Comparison of ENCODE assay signal across 12 cellular contexts in the genomic region with DNA sequence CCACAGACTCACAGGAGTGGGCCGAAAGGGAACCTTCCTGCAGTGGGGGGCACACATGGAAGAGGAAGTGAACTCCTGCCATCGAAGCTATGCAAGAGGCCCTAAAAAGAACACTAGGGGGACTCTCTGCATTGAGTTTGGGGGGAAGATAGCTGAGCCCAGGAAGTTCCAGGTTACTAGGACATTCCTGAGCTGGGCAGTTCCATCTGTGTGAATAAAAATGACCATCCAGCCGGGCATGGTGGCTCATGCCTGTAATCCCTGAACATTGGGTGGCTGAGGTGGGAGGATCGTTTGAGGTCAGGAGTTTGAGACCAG.
DNase-seq lines count a peak whose midpoint lies in the region; ATAC-seq and TF ChIP-seq lines count a peak whose summit lies in the region.
"Had no signal": no experiment of that assay in that cellular context is flagged by ENCODE, and none has a peak within 500 bp of the region (broad histone marks: within the 10 kb centered on the region; RNA-seq: fewer than 3 reads in every experiment).

No MANE protein-coding gene starts in this region.

- H4K8ac ChIP-seq in H9 (replicated peaks; ENCODE audit: insufficient read length, low read depth, low read length): no peak overlapping the region

- H3K4me2 ChIP-seq in H9 (ENCODE audit: insufficient read depth, insufficient read length, low read length): no peak overlapping the region

- H3T11ph ChIP-seq in H9 (ENCODE audit: low read length): no peak overlapping the region

- TF ChIP-seq CTCF in AG10803 (conservative IDR thresholded peaks at IDR 0.05; ENCODE audit: low read length): peak; percentile 21
- peak; percentile 48 for TF ChIP-seq CTCF in H9 (conservative IDR thresholded peaks at IDR 0.05)
- peak; percentile 51 for TF ChIP-seq CTCF in astrocyte of the spinal cord (IDR thresholded peaks at IDR 0.05; ENCODE audit: low read depth, low read length)

- no peak overlapping the region for H4K5ac ChIP-seq in H9 (ENCODE audit: insufficient read length, low read depth, low read length)

- H3K36me3 Mint-ChIP-seq in H9 (ENCODE audit: insufficient read depth in 1 of 3, low read depth in 3 of 3): peaks cover 27 to 30% (median 28%) of the 10 kb centered on the region in 3 experiments
- H3K36me3 Mint-ChIP-seq in activated T-helper 2 cell treated with anti-CD3 and anti-CD28 coated beads, Interferon-gamma antibody, Interleukin-2, Interleukin-4, amounts not matched to agents 10 μg/mL and 5 μg/mL and 100 μg/mL, durations not matched to agents 14 hours and 24 hours and 36 hours (ENCODE audit: low read depth): no peaks in the 10 kb centered on the region
- H3K36me3 Mint-ChIP-seq: CD8-positive, alpha-beta memory T cell had no signal

- no peak overlapping the region for H3K27ac ChIP-seq in H9 (ENCODE audit: insufficient read length, low read depth, low read length)

- no peaks in the 10 kb centered on the region for H4K20me1 ChIP-seq in H9 (ENCODE audit: control insufficient read depth, insufficient read depth, insufficient read length)

- in situ Hi-C loops in astrocyte of the spinal cord (cut with HindIII; ENCODE audit: low sequenced_read_pairs): no loop called here

- no peak overlapping the region for H3K4ac ChIP-seq in H9 (ENCODE audit: low read depth, low read length)

- H2BK20ac ChIP-seq in H9 (ENCODE audit: low read depth, low read length, poor library complexity, severe bottlenecking): no peak overlapping the region

- no peak overlapping the region for H3K4me3 Mint-ChIP-seq in H9
- H3K4me3 Mint-ChIP-seq in activated T-helper 2 cell treated with anti-CD3 and anti-CD28 coated beads, Interferon-gamma antibody, Interleukin-2, Interleukin-4, amounts not matched to agents 10 μg/mL and 5 μg/mL and 100 μg/mL, durations not matched to agents 14 hours and 24 hours and 36 hours (ENCODE audit: low read depth): no peak overlapping the region
- H3K4me3 Mint-ChIP-seq: CD8-positive, alpha-beta memory T cell; mesothelial cell of epicardium had no signal

- peak overlapping the region in 2 of 3 experiments; percentile 13 to 45; a peak in 4 of 7 replicates for H3K27ac Mint-ChIP-seq in H9
- no peak overlapping the region for H3K27ac Mint-ChIP-seq in activated T-helper 2 cell treated with anti-CD3 and anti-CD28 coated beads, Interferon-gamma antibody, Interleukin-2, Interleukin-4, amounts not matched to agents 10 μg/mL and 5 μg/mL and 100 μg/mL, durations not matched to agents 14 hours and 24 hours and 36 hours
- H3K27ac Mint-ChIP-seq: CD8-positive, alpha-beta memory T cell; mesothelial cell of epicardium had no signal

- no peaks in the 10 kb centered on the region for H3K27me3 ChIP-seq in H9 (ENCODE audit: insufficient read depth, low read length)
- H3K27me3 ChIP-seq: adrenal gland, stomach had no signal

- no peak overlapping the region for H4K91ac ChIP-seq in H9 (ENCODE audit: insufficient read length, low read depth, low read length)

- intact Hi-C loops in activated T-helper 2 cell treated with anti-CD3 and anti-CD28 coated beads, Interferon-gamma antibody, Interleukin-2, Interleukin-4, amounts not matched to agents 10 μg/mL and 5 μg/mL and 100 μg/mL, durations not matched to agents 14 hours and 24 hours and 36 hours (cut with micrococcal nuclease): no loop called here

- peaks cover 4% of the 10 kb centered on the region for H3K9me3 ChIP-seq in H9 (ENCODE audit: control insufficient read depth, low read depth, low read length)

- no peak overlapping the region for H2BK12ac ChIP-seq in H9 (ENCODE audit: insufficient read length, low read depth, low read length)

- H3K9ac ChIP-seq in H9 (ENCODE audit: extremely low read depth, insufficient read length, low read length): no peak overlapping the region

- H3K14ac ChIP-seq in H9 (ENCODE audit: insufficient read depth, low read length): peak overlapping the region; percentile 45; the same call in 1 of the 2 replicates

- peaks cover 2% of the 10 kb centered on the region; the same call in 1 of the 2 replicates for H3K27me3 Mint-ChIP-seq in H9 (ENCODE audit: low read depth)
- H3K27me3 Mint-ChIP-seq in activated T-helper 2 cell treated with anti-CD3 and anti-CD28 coated beads, Interferon-gamma antibody, Interleukin-2, Interleukin-4, amounts not matched to agents 10 μg/mL and 5 μg/mL and 100 μg/mL, durations not matched to agents 14 hours and 24 hours and 36 hours (ENCODE audit: low read depth): no peaks in the 10 kb centered on the region

- ATAC-seq in GM18519 (IDR thresholded peaks at IDR 0.05; ENCODE audit: low FRiP score, unreplicated experiment) (no peak), GM21526 (IDR thresholded peaks at IDR 0.05; ENCODE audit: low FRiP score, unreplicated experiment) (no peak)

- no peak overlapping the region for H2AK5ac ChIP-seq in H9 (ENCODE audit: insufficient read length, low read length)

- DNase-seq in AG10803 (ENCODE audit: low read depth): no peak
- no peak for DNase-seq in H9
- DNase-seq in astrocyte of the spinal cord (ENCODE audit: low read depth, low spot score): peak; percentile 59
- DNase-seq in kidney tubule cell (ENCODE audit: low spot score): peak; percentile 28
- DNase-seq in CD1c-positive myeloid dendritic cell (ENCODE audit: extremely low spot score): no peak
- DNase-seq in activated T-helper 2 cell treated with anti-CD3 and anti-CD28 coated beads, Interferon-gamma antibody, Interleukin-2, Interleukin-4, amounts not matched to agents 10 μg/mL and 5 μg/mL and 100 μg/mL, durations not matched to agents 14 hours and 24 hours and 36 hours (ENCODE audit: low spot score): no peak
- DNase-seq: CD8-positive, alpha-beta memory T cell; stomach had no signal

- peaks cover 12% of the 10 kb centered on the region; the same call in 1 of the 2 replicates for H3K4me1 ChIP-seq in H9 (ENCODE audit: insufficient read depth, low read length)

- no peak overlapping the region for H2BK15ac ChIP-seq in H9 (ENCODE audit: low read depth, low read length)

- H3K4me3 ChIP-seq in AG10803 (ENCODE audit: low read length) (no peak overlapping the region), astrocyte of the spinal cord (ENCODE audit: low read depth, low read length) (no peak overlapping the region)
- H3K4me3 ChIP-seq: adrenal gland, stomach had no signal

- H2BK5ac ChIP-seq in H9 (ENCODE audit: insufficient read length, low read length): no peak overlapping the region

- no peaks in the 10 kb centered on the region for H3K79me2 ChIP-seq in H9 (ENCODE audit: insufficient read depth, low read length)

- peaks cover 20 to 22% of the 10 kb centered on the region in 2 experiments for H3K9me3 Mint-ChIP-seq in H9
- H3K9me3 Mint-ChIP-seq in activated T-helper 2 cell treated with anti-CD3 and anti-CD28 coated beads, Interferon-gamma antibody, Interleukin-2, Interleukin-4, amounts not matched to agents 10 μg/mL and 5 μg/mL and 100 μg/mL, durations not matched to agents 14 hours and 24 hours and 36 hours: peaks cover 22% of the 10 kb centered on the region

- WGBS in H9 (ENCODE audit: extremely low coverage, insufficient read length, low lambda C conversion rate): no CpG with 5 or more reads among the region's 4 CpGs

- H3K79me1 ChIP-seq in H9 (ENCODE audit: insufficient read depth, low read depth, low read length, poor library complexity, severe bottlenecking): no peaks in the 10 kb centered on the region

- H3K56ac ChIP-seq in H9 (ENCODE audit: insufficient read length, low read depth, low read length): no peak overlapping the region

- no peak overlapping the region for H2BK120ac ChIP-seq in H9 (ENCODE audit: low read depth, low read length, poor library complexity, severe bottlenecking)

- peaks cover 40 to 51% of the 10 kb centered on the region in 2 experiments for H3K4me1 Mint-ChIP-seq in H9
- no peaks in the 10 kb centered on the region for H3K4me1 Mint-ChIP-seq in activated T-helper 2 cell treated with anti-CD3 and anti-CD28 coated beads, Interferon-gamma antibody, Interleukin-2, Interleukin-4, amounts not matched to agents 10 μg/mL and 5 μg/mL and 100 μg/mL, durations not matched to agents 14 hours and 24 hours and 36 hours (ENCODE audit: low read depth)
- H3K4me1 Mint-ChIP-seq: CD8-positive, alpha-beta memory T cell had no signal

- no peak overlapping the region for H3K23ac ChIP-seq in H9 (ENCODE audit: insufficient read length, low read depth, low read length)

- no peak overlapping the region for H3K18ac ChIP-seq in H9 (ENCODE audit: insufficient read length, low read depth, low read length)

- no peak overlapping the region for H2AFZ ChIP-seq in H9 (ENCODE audit: low read length)

- no peaks in the 10 kb centered on the region for H3K23me2 ChIP-seq in H9 (ENCODE audit: insufficient read length, low read depth, low read length, poor library complexity, severe bottlenecking)

Comparison
In these comparisons a context has a peak if more than half of its experiments do, and no peak if none do; other contexts are left out.
1. DNase-seq: peak in astrocyte of the spinal cord (single experiment) and kidney tubule cell (single experiment); none in AG10803 (single experiment), H9 (single experiment), CD1c-positive myeloid dendritic cell (single experiment) and activated T-helper 2 cell treated with anti-CD3 and anti-CD28 coated beads, Interferon-gamma antibody, Interleukin-2, Interleukin-4, amounts not matched to agents 10 μg/mL and 5 μg/mL and 100 μg/mL, durations not matched to agents 14 hours and 24 hours and 36 hours (single experiment).
2. Peak in every context shown above with its lines, with median percentiles within 50 percentile points of each other: CTCF ChIP-seq.